ENCODE assay signal across 10 cellular contexts in genomic region chr3:44571024-44571423, GRCh38.
"Had no signal": no experiment of that assay in that cellular context is flagged by ENCODE, and none has a peak within 500 bp of the region (broad histone marks: within the 10 kb centered on the region; RNA-seq: fewer than 3 reads in every experiment).

No MANE protein-coding gene starts in this region.

- H3K27ac Mint-ChIP-seq: GM23338, H9, HFFc6 had no signal

- FAIRE-seq: H1, H54 had no signal

- H2AFZ ChIP-seq: GM23338 had no signal

- H3K27ac ChIP-seq: HL-60, KMS-11 had no signal

- H3K4me2 ChIP-seq: GM23338, KMS-11 had no signal

- ATAC-seq: GM23338 had no signal

- H3K4me1 Mint-ChIP-seq: GM23338, H9 had no signal

- H3K9ac ChIP-seq: KMS-11 had no signal

- H3K4me3 ChIP-seq: GM23338 had no signal

- DNase-seq: H9, HCEC 1CT, HFFc6, IMR-90, KBM-7 had no signal

- H3K4me3 Mint-ChIP-seq: GM23338, H9, HFFc6 had no signal
